ENCODE assay signal across 11 cellular contexts in genomic region chr3:153158961-153159735, GRCh38. TPM values are rescaled to one million over a fixed set of nuclear protein-coding genes. Genes with fewer than 3 reads are reported as not detected.
DNase-seq lines count a peak whose midpoint lies in the region; ATAC-seq and TF ChIP-seq lines count a peak whose summit lies in the region.
"Had no signal": no experiment of that assay in that cellular context is flagged by ENCODE, and none has a peak within 500 bp of the region (broad histone marks: within the 10 kb centered on the region; RNA-seq: fewer than 3 reads in every experiment).

No MANE protein-coding gene starts in this region.

- no peaks in the 10 kb centered on the region for H3K9me3 ChIP-seq in RWPE2 (ENCODE audit: severe bottlenecking)
- H3K9me3 ChIP-seq in heart right ventricle = no peaks in the 10 kb centered on the region

- H3K4me1 Mint-ChIP-seq in T-helper 2 cell treated with Interferon-gamma antibody and Interleukin-4, amounts not matched to agents 5 μg/mL and 100 μg/mL, for 36 hours (ENCODE audit: low read depth) = peaks cover 9% of the 10 kb centered on the region

- peak overlapping the region; percentile 45 for H3K27ac Mint-ChIP-seq in T-helper 2 cell treated with Interferon-gamma antibody and Interleukin-4, amounts not matched to agents 5 μg/mL and 100 μg/mL, for 36 hours

- peak overlapping the region; percentile 94 for H3K4me3 Mint-ChIP-seq in T-helper 2 cell treated with Interferon-gamma antibody and Interleukin-4, amounts not matched to agents 5 μg/mL and 100 μg/mL, for 36 hours

- H3K9me3 Mint-ChIP-seq in T-helper 2 cell treated with Interferon-gamma antibody and Interleukin-4, amounts not matched to agents 5 μg/mL and 100 μg/mL, for 36 hours = no peaks in the 10 kb centered on the region

- H3K27ac ChIP-seq in RWPE2 (ENCODE audit: poor library complexity, severe bottlenecking) (peak overlapping the region; percentile 95), epithelial cell of prostate (peak overlapping the region; percentile 99), heart right ventricle (peak overlapping the region in 1 of 10 donors; percentile 95)

- H3K36me3 ChIP-seq in RWPE2 (ENCODE audit: low read depth) = peaks cover 2% of the 10 kb centered on the region; the same call in 1 of the 2 replicates
- H3K36me3 ChIP-seq in heart right ventricle = no peaks in the 10 kb centered on the region

- H3K27me3 ChIP-seq in RWPE2 (ENCODE audit: insufficient read depth, poor library complexity, severe bottlenecking) (no peaks in the 10 kb centered on the region), heart right ventricle (no peaks in the 10 kb centered on the region)

- no peak overlapping the region for H3K4me3 ChIP-seq in RWPE2 (ENCODE audit: severe bottlenecking)
- no peak overlapping the region for H3K4me3 ChIP-seq in heart right ventricle

- ATAC-seq in RWPE2 (ENCODE audit: low read depth) = peak; percentile 2; the same call in 2 of the 3 replicates
- no peak for ATAC-seq in GM21390 (IDR thresholded peaks at IDR 0.05; ENCODE audit: unreplicated experiment)
- no peak for ATAC-seq in heart right ventricle

- 90 to 92% methylated on average over 9 of the region's 9 CpGs for WGBS in heart right ventricle, 2 donors

- H3K36me3 Mint-ChIP-seq in T-helper 2 cell treated with Interferon-gamma antibody and Interleukin-4, amounts not matched to agents 5 μg/mL and 100 μg/mL, for 36 hours (ENCODE audit: low read depth) = peaks cover 16% of the 10 kb centered on the region

- H3K27me3 Mint-ChIP-seq in T-helper 2 cell treated with Interferon-gamma antibody and Interleukin-4, amounts not matched to agents 5 μg/mL and 100 μg/mL, for 36 hours (ENCODE audit: low read depth) = no peaks in the 10 kb centered on the region

- intact Hi-C loops in heart right ventricle (cut with DNase I) = no loop called here

- no peak for TF ChIP-seq CTCF in RWPE2 (IDR thresholded peaks at IDR 0.05; ENCODE audit: poor library complexity, severe bottlenecking)
- no peak for TF ChIP-seq CTCF in heart right ventricle (IDR thresholded peaks at IDR 0.05)

- DNase-seq in T-helper 2 cell treated with Interferon-gamma antibody and Interleukin-4, amounts not matched to agents 5 μg/mL and 100 μg/mL, for 36 hours (ENCODE audit: low spot score) = no peak
- DNase-seq in T-helper 2 cell (no peak), RWPE2 (ENCODE audit: low spot score) (no peak), epithelial cell of prostate (ENCODE audit: low read depth, low spot score) (peak; percentile 60), renal cortical epithelial cell (ENCODE audit: low read depth) (peak; percentile 34), heart right ventricle (no peak), AG08396 (ENCODE audit: low spot score) (no peak)
- DNase-seq: activated CD4-positive, CD25-positive, alpha-beta regulatory T cell treated with anti-CD3 and anti-CD28 coated beads, Interleukin-2, amount 50 U/mL, for 72 hours; DMS79 treated with DMSO at 0.1 percent for 48 hours; NCI-H187 treated with DMSO at 0.1 percent for 48 hours had no signal

- H3K4me1 ChIP-seq in RWPE2 (ENCODE audit: insufficient read depth, poor library complexity, severe bottlenecking) = peaks cover 15% of the 10 kb centered on the region
- peaks cover 0 to 14% (median 10%) of the 10 kb centered on the region in 9 donors for H3K4me1 ChIP-seq in heart right ventricle

RNA-seq across cellular contexts. Expression of gene RAP2B, which starts 2.9 kb away (rescaled TPM):
- total RNA-seq in renal cortical epithelial cell = 16.0 and 53.5 TPM in 2 replicates
- total RNA-seq in heart right ventricle = 10 to 100 TPM in 1 of 10 donors, 1 to 10 TPM in 9; 2.4 to 11.1 (median 3.6) TPM
- 1 to 10 TPM; 1.1 to 1.3 TPM for polyA plus RNA-seq in heart right ventricle

Comparison
In these comparisons a context has a peak if more than half of its experiments do, and no peak if none do; other contexts are left out.
1. DNase-seq: peak in epithelial cell of prostate (single experiment) and renal cortical epithelial cell (single experiment); none in T-helper 2 cell treated with Interferon-gamma antibody and Interleukin-4, amounts not matched to agents 5 μg/mL and 100 μg/mL, for 36 hours (single experiment), T-helper 2 cell (0 of 5), RWPE2 (single experiment), heart right ventricle (0 of 2) and AG08396 (single experiment).